8 cellular contexts compared by ENCODE assay signal in genomic region chr6:158818580-158819212, GRCh38. TPM values are rescaled to one million over a fixed set of nuclear protein-coding genes. Genes with fewer than 3 reads are reported as not detected.
DNase-seq lines count a peak whose midpoint lies in the region; ATAC-seq and TF ChIP-seq lines count a peak whose summit lies in the region.

No MANE protein-coding gene starts in this region.

- no peaks in the 10 kb centered on the region for H3K9me2 ChIP-seq in GM23248 (ENCODE audit: insufficient read depth)

- H3K9me3 ChIP-seq in GM23248 (ENCODE audit: low read depth) = no peaks in the 10 kb centered on the region
- peaks cover 5% of the 10 kb centered on the region for H3K9me3 ChIP-seq in iPS-20b (ENCODE audit: insufficient read depth, low read depth, low read length)

- DNase-seq in ELR (ENCODE audit: low read depth) (peak; percentile 81), GM23248 (peak; percentile 90), Kasumi-1 (lab: John Stamatoyannopoulos, UW) (peak; percentile 48 to 52), UCSD-AML1 (lab: John Stamatoyannopoulos, UW; ENCODE audit: unreplicated experiment) (peak; percentile 65)
- peak; percentile 64 for DNase-seq in stimulated activated CD4-positive, alpha-beta T cell treated with anti-CD3 and anti-CD28 coated beads, Interleukin-12 subunit alpha, Interleukin-12 subunit beta, amount 100 ng/mL, for 4 hours

- peaks cover 23% of the 10 kb centered on the region for H3K27me3 Mint-ChIP-seq in brain

- H3K4me2 ChIP-seq in GM23248 (ENCODE audit: unreplicated experiment) = peak overlapping the region; percentile 87

- H3K4me1 ChIP-seq in GM23248 (ENCODE audit: insufficient read depth) (peaks cover 25% of the 10 kb centered on the region), iPS-20b (ENCODE audit: insufficient read depth, low read length) (peaks cover 31% of the 10 kb centered on the region)

- H3K4me1 Mint-ChIP-seq in brain = peaks cover 43% of the 10 kb centered on the region

- H3K36me3 Mint-ChIP-seq in brain = peaks cover 7% of the 10 kb centered on the region

- H3K36me3 ChIP-seq in GM23248 (ENCODE audit: low read depth) (no peaks in the 10 kb centered on the region), iPS-20b (ENCODE audit: insufficient read depth, low read depth, low read length) (peaks cover 42% of the 10 kb centered on the region)

- in situ Hi-C loops in GM23248 (cut with MboI) = no loop called here

- peak overlapping the region in 1 of 5 experiments; percentile 38 for H3K27ac Mint-ChIP-seq in brain

- peaks cover 6% of the 10 kb centered on the region for H3F3A ChIP-seq in GM23248 (ENCODE audit: insufficient read depth)

- ATAC-seq in GM18519 (IDR thresholded peaks at IDR 0.05; ENCODE audit: low FRiP score, unreplicated experiment) = no peak

- no peaks in the 10 kb centered on the region for H3K27me3 ChIP-seq in GM23248 (replicated peaks; ENCODE audit: insufficient read depth)
- peaks cover 11% of the 10 kb centered on the region for H3K27me3 ChIP-seq in iPS-20b (ENCODE audit: insufficient read depth, low read length)

- peaks cover 0 to 4% (median 2%) of the 10 kb centered on the region in 5 experiments for H3K9me3 Mint-ChIP-seq in brain

- H3K9ac ChIP-seq in GM23248 (peak overlapping the region; percentile 88), iPS-20b (ENCODE audit: low read depth, low read length) (peak overlapping the region; percentile 76; the same call in 1 of the 2 replicates)

- H4K20me1 ChIP-seq in GM23248 (ENCODE audit: insufficient read depth) = no peaks in the 10 kb centered on the region

- TF ChIP-seq CTCF in brain (conservative IDR thresholded peaks at IDR 0.05) = no peak

- H3K4me3 Mint-ChIP-seq in brain = peak overlapping the region; percentile 70 to 99 (median 77)

- H3K4me3 ChIP-seq in GM23248 = peak overlapping the region; percentile 89
- H3K4me3 ChIP-seq in iPS-20b (ENCODE audit: low read length) = peak overlapping the region; percentile 89

- peaks cover 42% of the 10 kb centered on the region for H3K79me2 ChIP-seq in GM23248 (ENCODE audit: insufficient read depth)

- 1% methylated on average over 14 to 62 of the region's 63 CpGs for WGBS in GM23248 (ENCODE audit: low coverage in 1 of 2, low lambda C conversion rate in 2 of 2, missing lambda C conversion rate in 2 of 2), 2 experiments

- H3K27ac ChIP-seq in GM23248 (peak overlapping the region; percentile 83), iPS-20b (ENCODE audit: low read length) (no peak overlapping the region)

- peak overlapping the region; percentile 87 for H2AFZ ChIP-seq in GM23248

RNA-seq across cellular contexts. Expression of gene EZR, which starts 0.5 kb away (rescaled TPM):
- total RNA-seq in GM23248 (2014; rRNA removed; shearing (Covaris generic)) = 52.4 and 59.4 TPM in 2 replicates
- 65.2 and 66.8 TPM in 2 replicates for polyA plus RNA-seq in GM23248 (2016; fragmentation: Nextera tagmentation; extraction: Ambion mirVana)
- polyA plus RNA-seq in brain (ENCODE audit: insufficient read depth, low read depth, low replicate concordance) = 317 TPM
